In genomic region chr4:151530783-151531182, GRCh38 we compare ENCODE assay signal across 13 cellular contexts.
DNase-seq lines count a peak whose midpoint lies in the region; ATAC-seq and TF ChIP-seq lines count a peak whose summit lies in the region.
"Had no signal": no experiment of that assay in that cellular context is flagged by ENCODE, and none has a peak within 500 bp of the region (broad histone marks: within the 10 kb centered on the region; RNA-seq: fewer than 3 reads in every experiment).

No MANE protein-coding gene starts in this region.

- no peak overlapping the region for H2BK5ac ChIP-seq in H9 (ENCODE audit: insufficient read length, low read length)

- no peak overlapping the region for H2BK12ac ChIP-seq in H9 (ENCODE audit: insufficient read length, low read depth, low read length)

- H3K4me2 ChIP-seq in H9 (ENCODE audit: insufficient read depth, insufficient read length, low read length) = no peak overlapping the region

- no peaks in the 10 kb centered on the region for H4K20me1 ChIP-seq in H9 (ENCODE audit: control insufficient read depth, insufficient read depth, insufficient read length)

- H4K5ac ChIP-seq in H9 (ENCODE audit: insufficient read length, low read depth, low read length) = no peak overlapping the region

- no peak overlapping the region for H3K18ac ChIP-seq in H9 (ENCODE audit: insufficient read length, low read depth, low read length)

- H4K91ac ChIP-seq in H9 (ENCODE audit: insufficient read length, low read depth, low read length) = no peak overlapping the region

- no peak overlapping the region for H3K23ac ChIP-seq in H9 (ENCODE audit: insufficient read length, low read depth, low read length)

- H3K9ac ChIP-seq in H9 (ENCODE audit: extremely low read depth, insufficient read length, low read length) = no peak overlapping the region

- H2BK15ac ChIP-seq in H9 (ENCODE audit: low read depth, low read length) = no peak overlapping the region

- H3K4ac ChIP-seq in H9 (ENCODE audit: low read depth, low read length) = no peak overlapping the region

- H3K27me3 ChIP-seq in H9 (ENCODE audit: insufficient read depth, low read length) = no peaks in the 10 kb centered on the region
- H3K27me3 ChIP-seq: suprapubic skin had no signal

- H3K9me3 ChIP-seq in H9 (ENCODE audit: control insufficient read depth, low read depth, low read length) = no peaks in the 10 kb centered on the region
- H3K9me3 ChIP-seq: suprapubic skin had no signal

- ATAC-seq in GM21381 (IDR thresholded peaks at IDR 0.05; ENCODE audit: unreplicated experiment) (no peak), HG02678 (IDR thresholded peaks at IDR 0.05; ENCODE audit: unreplicated experiment) (no peak)

- H2BK120ac ChIP-seq in H9 (ENCODE audit: low read depth, low read length, poor library complexity, severe bottlenecking) = no peak overlapping the region

- peaks cover 10 to 25% of the 10 kb centered on the region in 2 experiments for H3K4me1 Mint-ChIP-seq in H9

- H3K9me3 Mint-ChIP-seq in H9 = peaks cover 9 to 13% of the 10 kb centered on the region in 2 experiments

- no peak overlapping the region for H3K14ac ChIP-seq in H9 (ENCODE audit: insufficient read depth, low read length)

- H3K4me1 ChIP-seq in H9 (ENCODE audit: insufficient read depth, low read length) = no peaks in the 10 kb centered on the region
- H3K4me1 ChIP-seq: suprapubic skin had no signal

- H3K27ac ChIP-seq in 22Rv1 = no peak overlapping the region
- no peak overlapping the region for H3K27ac ChIP-seq in H9 (ENCODE audit: insufficient read length, low read depth, low read length)
- no peak overlapping the region for H3K27ac ChIP-seq in VCaP
- H3K27ac ChIP-seq: suprapubic skin had no signal

- H3K27me3 Mint-ChIP-seq in H9 (ENCODE audit: low read depth) = no peaks in the 10 kb centered on the region

- no peak for DNase-seq in H9
- peak; percentile 10 for DNase-seq in globus pallidus (ENCODE audit: low spot score)
- DNase-seq in DMS53 treated with DMSO at 0.1 percent for 48 hours (lab: John Stamatoyannopoulos, UW; ENCODE audit: unreplicated experiment) = no peak
- no peak for DNase-seq in stimulated activated CD4-positive, alpha-beta T cell treated with anti-CD3 and anti-CD28 coated beads, Interleukin-15, amount 100 ng/mL, for 24 hours
- DNase-seq: activated CD4-positive, alpha-beta T cell treated with anti-CD3 and anti-CD28 coated beads, Interleukin-2, amount 50 U/mL, for 4 hours; amygdala; NCI-H1105 treated with DMSO at 0.1 percent for 48 hours; NCI-H69 had no signal

- H2BK20ac ChIP-seq in H9 (ENCODE audit: low read depth, low read length, poor library complexity, severe bottlenecking) = no peak overlapping the region

- no peak overlapping the region for H3T11ph ChIP-seq in H9 (ENCODE audit: low read length)

- no peak overlapping the region for H3K56ac ChIP-seq in H9 (ENCODE audit: insufficient read length, low read depth, low read length)

- H3K79me2 ChIP-seq in H9 (ENCODE audit: insufficient read depth, low read length) = no peaks in the 10 kb centered on the region

- no peak overlapping the region for H2AFZ ChIP-seq in H9 (ENCODE audit: low read length)

- no CpG with 5 or more reads among the region's 1 CpG for WGBS in H9 (ENCODE audit: extremely low coverage, insufficient read length, low lambda C conversion rate)

- no peak overlapping the region for H3K27ac Mint-ChIP-seq in H9

- H4K8ac ChIP-seq in H9 (replicated peaks; ENCODE audit: insufficient read length, low read depth, low read length) = no peak overlapping the region

- no peaks in the 10 kb centered on the region for H3K79me1 ChIP-seq in H9 (ENCODE audit: insufficient read depth, low read depth, low read length, poor library complexity, severe bottlenecking)

- H2AK5ac ChIP-seq in H9 (ENCODE audit: insufficient read length, low read length) = no peak overlapping the region

- TF ChIP-seq CTCF in 22Rv1 (IDR thresholded peaks at IDR 0.05) = peak; percentile 66
- TF ChIP-seq CTCF in H9 (conservative IDR thresholded peaks at IDR 0.05) = peak; percentile 50; the same call in 2 of the 3 replicates
- peak; percentile 62 for TF ChIP-seq CTCF in VCaP (conservative IDR thresholded peaks at IDR 0.05)

- no peak overlapping the region for H3K4me3 Mint-ChIP-seq in H9

- H3K36me3 Mint-ChIP-seq in H9 (ENCODE audit: insufficient read depth in 1 of 3, low read depth in 3 of 3) = peaks cover 8 to 15% (median 8%) of the 10 kb centered on the region in 3 experiments

- H3K23me2 ChIP-seq in H9 (ENCODE audit: insufficient read length, low read depth, low read length, poor library complexity, severe bottlenecking) = no peaks in the 10 kb centered on the region
